1 cellular context compared by ENCODE assay signal in genomic region chr12:6791931-6792520, GRCh38.
TF ChIP-seq lines count a peak whose summit lies in the region.

No MANE protein-coding gene starts in this region.

TF ChIP-seq in WTC11, 78 proteins besides CTCF, POLR2A, EP300 and RAD21 (continued from another document):
- TF ChIP-seq E2F5 (CRISPR knock-in tag; IDR thresholded peaks at IDR 0.05) (no peak), RELA (CRISPR knock-in tag; IDR thresholded peaks at IDR 0.05; ENCODE audit: borderline replicate concordance) (no peak), NFATC4 (CRISPR knock-in tag; IDR thresholded peaks at IDR 0.05) (no peak)
